Comparison of ENCODE assay signal across 17 cellular contexts in the genomic region with DNA sequence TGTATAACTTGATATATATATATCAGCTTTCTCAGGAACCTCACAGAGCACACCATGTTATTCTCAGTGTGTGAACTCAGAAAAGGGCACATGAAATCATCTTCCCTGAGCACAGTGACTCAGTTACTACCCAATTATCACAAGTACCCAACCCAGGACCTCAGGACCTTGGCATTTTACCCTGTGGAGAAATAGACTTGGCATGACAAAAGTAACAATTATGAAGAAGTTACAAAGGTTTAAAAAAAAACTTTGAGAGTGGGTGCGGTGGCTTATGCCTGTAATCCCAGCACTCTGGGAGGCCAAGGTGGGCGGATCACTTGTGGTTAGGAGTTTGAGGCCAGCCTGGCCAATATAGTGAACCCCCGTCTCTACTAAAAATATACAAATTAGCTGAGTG. TPM values are rescaled to one million over a fixed set of nuclear protein-coding genes. Genes with fewer than 3 reads are reported as not detected.
DNase-seq lines count a peak whose midpoint lies in the region; FAIRE-seq and TF ChIP-seq lines count a peak whose summit lies in the region.
"Had no signal": no experiment of that assay in that cellular context is flagged by ENCODE, and none has a peak within 500 bp of the region (broad histone marks: within the 10 kb centered on the region; RNA-seq: fewer than 3 reads in every experiment).

No MANE protein-coding gene starts in this region.

- no peaks in the 10 kb centered on the region for H3K36me3 ChIP-seq in bronchial epithelial cell (ENCODE audit: control insufficient read depth, insufficient read depth, low read length)
- H3K36me3 ChIP-seq: HAP-1, Peyer's patch had no signal

- no peak for TF ChIP-seq CTCF in bronchial epithelial cell (IDR thresholded peaks at IDR 0.05; ENCODE audit: insufficient read depth, low read length, severe bottlenecking)

- no peaks in the 10 kb centered on the region for H3K27me3 ChIP-seq in bronchial epithelial cell (ENCODE audit: control insufficient read depth, insufficient read depth, low read length)
- H3K27me3 ChIP-seq: Peyer's patch had no signal

- DNase-seq in EH (ENCODE audit: low read depth) (peak; percentile 37), MV-4-11 (lab: John Stamatoyannopoulos, UW) (peak; percentile 28), bronchial epithelial cell (ENCODE audit: low read depth) (peak; percentile 54), renal cortical epithelial cell (ENCODE audit: low read depth) (peak; percentile 30), NCI-H1417 treated with DMSO at 0.1 percent for 48 hours (lab: John Stamatoyannopoulos, UW) (no peak), globus pallidus (ENCODE audit: low spot score) (no peak), NCI-H2196 treated with DMSO at 0.1 percent for 48 hours (lab: John Stamatoyannopoulos, UW; ENCODE audit: unreplicated experiment) (no peak), NAMALWA (ENCODE audit: low spot score) (no peak)
- DNase-seq: ACHN; CD8-positive, alpha-beta memory T cell; NCI-H1105 treated with DMSO at 0.1 percent for 48 hours; NCI-H1930; NCI-H2171; NCI-H510A; Peyer's patch; SIG-M5 had no signal

- no peak for FAIRE-seq in bronchial epithelial cell (lab: Jason Lieb, UNC)

- no peak overlapping the region for H3K4me3 ChIP-seq in bronchial epithelial cell (ENCODE audit: low read depth, low read length)
- H3K4me3 ChIP-seq: HAP-1, Peyer's patch had no signal

RNA-seq across cellular contexts. Expression of a gene that starts 52.4 kb away (rescaled TPM):
- total RNA-seq in bronchial epithelial cell (not detected in 2 replicates), renal cortical epithelial cell (0.10 TPM in 1 of 2 replicates, not detected in the other)
- total RNA-seq: CD8-positive, alpha-beta memory T cell; Peyer's patch had no signal

RNA-seq across cellular contexts. Expression of a gene that starts 58.5 kb away (rescaled TPM):
- 16.6 and 20.0 TPM in 2 replicates for total RNA-seq in bronchial epithelial cell
- total RNA-seq in renal cortical epithelial cell, result 10.2 and 51.5 TPM in 2 replicates

Comparison
In these comparisons a context has a peak if more than half of its experiments do, and no peak if none do; other contexts are left out.
1. DNase-seq: peak in EH (single experiment), MV-4-11 (single experiment), bronchial epithelial cell (single experiment) and renal cortical epithelial cell (single experiment); none in NCI-H1417 treated with DMSO at 0.1 percent for 48 hours (single experiment), globus pallidus (single experiment), NCI-H2196 treated with DMSO at 0.1 percent for 48 hours (single experiment) and NAMALWA (single experiment).